Comparison of ENCODE assay signal across 20 cellular contexts in the genomic region with DNA sequence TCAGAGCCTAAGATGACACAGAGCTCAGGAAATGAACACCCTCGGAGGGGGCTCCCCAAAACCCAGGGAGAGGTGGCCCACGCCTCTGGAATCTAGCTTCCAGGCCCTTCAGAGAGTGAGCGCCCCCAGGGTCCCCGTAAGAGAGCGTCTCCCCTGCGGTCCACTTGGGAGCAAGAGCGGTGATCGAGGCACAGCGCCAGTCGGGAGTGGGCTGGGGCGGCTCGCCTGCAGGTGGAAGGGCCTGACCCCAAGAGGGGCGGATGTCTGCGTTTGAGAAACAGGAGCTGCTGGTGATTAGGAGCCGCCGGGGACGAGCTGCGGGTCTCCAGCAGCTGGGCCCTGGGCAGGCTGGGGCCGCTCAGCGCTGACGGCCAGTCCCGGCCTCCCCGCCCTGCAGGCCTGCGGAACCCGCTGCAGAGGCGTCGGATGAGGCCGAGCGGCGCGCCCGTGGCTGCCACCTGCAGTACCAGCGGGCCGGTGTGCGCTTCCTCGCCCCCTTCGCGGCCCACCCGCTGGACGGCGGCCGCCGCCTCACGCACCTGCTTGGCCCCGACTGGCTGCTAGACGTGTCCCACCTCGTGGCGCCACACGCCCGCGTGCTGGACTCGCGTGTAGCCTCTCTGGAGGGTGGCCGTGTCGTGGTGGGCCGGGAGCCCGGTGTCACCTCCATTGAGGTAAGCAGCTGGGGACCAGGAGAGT. TPM values are rescaled to one million over a fixed set of nuclear protein-coding genes. Genes with fewer than 3 reads are reported as not detected.
DNase-seq lines count a peak whose midpoint lies in the region; ATAC-seq and TF ChIP-seq lines count a peak whose summit lies in the region.
"Had no signal": no experiment of that assay in that cellular context is flagged by ENCODE, and none has a peak within 500 bp of the region (broad histone marks: within the 10 kb centered on the region; RNA-seq: fewer than 3 reads in every experiment).

No MANE protein-coding gene starts in this region.

- H3K4me3 Mint-ChIP-seq in MCF 10A (ENCODE audit: unreplicated experiment) (no peak overlapping the region), WTC11 (no peak overlapping the region), naive B cell (peak overlapping the region in 1 of 8 donors; percentile 5)

- H3K36me3 ChIP-seq in mammary epithelial cell (ENCODE audit: insufficient read depth, low read length), result peaks cover 4% of the 10 kb centered on the region
- H3K36me3 ChIP-seq in spleen, result peaks cover 0 to 36% (median 25%) of the 10 kb centered on the region in 6 donors

- peak overlapping the region; percentile 6 for H3K27ac Mint-ChIP-seq in MCF 10A (ENCODE audit: low read depth, unreplicated experiment)
- peak overlapping the region; percentile 80; the same call in 1 of the 2 replicates for H3K27ac Mint-ChIP-seq in WTC11
- H3K27ac Mint-ChIP-seq in naive B cell, result peak overlapping the region in 4 of 6 donors; percentile 3 to 82 (median 72)

- peaks cover 10% of the 10 kb centered on the region for H3K4me1 ChIP-seq in mammary epithelial cell (ENCODE audit: insufficient read depth, low read length)
- H3K4me1 ChIP-seq in spleen, result peaks cover 0 to 59% (median 28%) of the 10 kb centered on the region in 6 donors
- H3K4me1 ChIP-seq: HAP-1 had no signal

- no peak overlapping the region for H3K9ac ChIP-seq in mammary epithelial cell (ENCODE audit: insufficient read depth, low read length)

- dilution Hi-C loops in mammary epithelial cell (cut with HindIII; ENCODE audit: low sequenced_read_pairs), result loop anchor here (5.0 kb wide), 1 partner anchor 67 kb away; a partner anchor contains a TSS

- no peak overlapping the region for H3K27ac ChIP-seq in mammary epithelial cell (ENCODE audit: insufficient read depth, low read depth, low read length)
- H3K27ac ChIP-seq in spleen, result peak overlapping the region in 2 of 8 donors; percentile 76 to 78
- H3K27ac ChIP-seq: 22Rv1 had no signal

- DNase-seq in MCF 10A (ENCODE audit: unreplicated experiment), result no peak
- DNase-seq in mammary epithelial cell, result no peak
- DNase-seq in WTC11 (ENCODE audit: low spot score), result no peak
- no peak for DNase-seq in naive B cell
- DNase-seq in spleen, result peak; percentile 85
- DNase-seq in DMS 273 (lab: John Stamatoyannopoulos, UW; ENCODE audit: unreplicated experiment), result no peak
- DNase-seq in AG08396 (ENCODE audit: low spot score), result no peak
- DNase-seq: COR-L47, DMS153, GDM1, KBM-7, NCI-H1417, NCI-H187, NCI-H2107, NCI-H510A treated with DMSO at 0.1 percent for 48 hours, NCI-H82 had no signal

- CTCF ChIA-PET in MCF 10A (lab: Yijun Ruan, JAX), result interaction anchor here (0.6 to 1.2 kb wide), 3 partner anchors 35 to 650 kb away, joined by 3 read pairs; no protein-coding TSS in a partner anchor
- CTCF ChIA-PET in mammary epithelial cell (lab: Charles Lee; ENCODE audit: low non-redundant PET), result no interaction called here
- CTCF ChIA-PET in WTC11 (lab: Charles Lee), result no interaction called here

- no peak for TF ChIP-seq POLR2A in spleen (IDR thresholded peaks at IDR 0.05)

- H3K9me3 ChIP-seq in mammary epithelial cell (replicated peaks; ENCODE audit: insufficient read depth, low read length) (no peaks in the 10 kb centered on the region), spleen (no peaks in the 10 kb centered on the region)
- H3K9me3 ChIP-seq: HAP-1 had no signal

- H3K36me3 Mint-ChIP-seq in MCF 10A (ENCODE audit: insufficient read depth, unreplicated experiment) (peaks cover 6% of the 10 kb centered on the region), WTC11 (peaks cover 18% of the 10 kb centered on the region), naive B cell (peaks cover 4 to 14% of the 10 kb centered on the region in 2 donors)

- H3K27me3 ChIP-seq in mammary epithelial cell (ENCODE audit: insufficient read depth, low read length) (no peaks in the 10 kb centered on the region), spleen (replicated peaks in 1 of 7) (no peaks in the 10 kb centered on the region)

- no peaks in the 10 kb centered on the region for H3K79me2 ChIP-seq in mammary epithelial cell (ENCODE audit: insufficient read depth, low read length)

- H2AFZ ChIP-seq in mammary epithelial cell (ENCODE audit: low read depth, low read length), result no peak overlapping the region

- intact Hi-C loops in MCF 10A (cut with micrococcal nuclease) (no loop called here), mammary epithelial cell (cut with micrococcal nuclease) (no loop called here), spleen (cut with DNase I; ENCODE audit: low total_unique reads) (no loop called here)

- in situ Hi-C loops in mammary epithelial cell (cut with MboI; ENCODE audit: low sequenced_read_pairs in 2 of 2), result no loop called here

- H3K9me3 Mint-ChIP-seq in MCF 10A (ENCODE audit: unreplicated experiment) (no peaks in the 10 kb centered on the region), WTC11 (no peaks in the 10 kb centered on the region), naive B cell (peaks cover 0 to 2% (median 0%) of the 10 kb centered on the region in 7 donors)

- H3K4me2 ChIP-seq in mammary epithelial cell (ENCODE audit: insufficient read depth, low read depth, low read length), result no peak overlapping the region

- H4K20me1 ChIP-seq in mammary epithelial cell (ENCODE audit: insufficient read depth, low read length), result no peaks in the 10 kb centered on the region

- TF ChIP-seq CTCF in MCF 10A (IDR thresholded peaks at IDR 0.05; ENCODE audit: unreplicated experiment) (no peak), mammary epithelial cell (conservative IDR thresholded peaks at IDR 0.05 in 1 of 2, IDR thresholded peaks at IDR 0.05 in 1 of 2; ENCODE audit: extremely low read depth in 1 of 2, insufficient read depth in 1 of 2, low read depth in 1 of 2, low read length in 2 of 2) (no peak), WTC11 (IDR thresholded peaks at IDR 0.05) (no peak), spleen (IDR thresholded peaks at IDR 0.05 in 8 of 11, conservative IDR thresholded peaks at IDR 0.05 in 3 of 11) (no peak)

- WGBS in mammary epithelial cell (ENCODE audit: low coverage, missing lambda C conversion rate), result 90% methylated on average over 10 of the region's 57 CpGs
- 86 to 93% (median 93%) methylated on average over 42 to 57 of the region's 57 CpGs for WGBS in spleen, 5 donors

- H3K4me3 ChIP-seq in mammary epithelial cell (replicated peaks in 1 of 3; ENCODE audit: insufficient read depth in 1 of 3, low read depth in 2 of 3, low read length in 3 of 3) (no peak overlapping the region), spleen (no peak overlapping the region)
- H3K4me3 ChIP-seq: HAP-1 had no signal

- BruUV-seq in MCF 10A (replicated peaks; lab: Mats Ljungman, UMichigan), result no TSS peak
- no TSS peak for BruUV-seq in mammary epithelial cell (replicated peaks; lab: Mats Ljungman, UMichigan)

- POLR2A ChIA-PET in MCF 10A (lab: Yijun Ruan, JAX) (no interaction called here), WTC11 (lab: Charles Lee) (no interaction called here)

- ATAC-seq in WTC11 (no peak; the same call in 1 of the 2 replicates), naive B cell (ENCODE audit: low read depth in 2 of 2) (no peak), GM21825 (IDR thresholded peaks at IDR 0.05; ENCODE audit: unreplicated experiment) (no peak)

- H3K27me3 Mint-ChIP-seq in MCF 10A (ENCODE audit: insufficient read depth, unreplicated experiment) (peaks cover 5% of the 10 kb centered on the region), WTC11 (ENCODE audit: low read depth) (no peaks in the 10 kb centered on the region), naive B cell (no peaks in the 10 kb centered on the region)

- H3K4me1 Mint-ChIP-seq in MCF 10A (ENCODE audit: insufficient read depth, unreplicated experiment) (no peaks in the 10 kb centered on the region), WTC11 (no peaks in the 10 kb centered on the region), naive B cell (peaks cover 31 to 62% (median 45%) of the 10 kb centered on the region in 3 donors)

TF ChIP-seq in WTC11, 78 proteins besides CTCF, POLR2A, EP300 and RAD21 (continues in another document):
- TF ChIP-seq ZNF671 (CRISPR knock-in tag; IDR thresholded peaks at IDR 0.05), result no peak
- no peak for TF ChIP-seq GRHL2 (CRISPR knock-in tag; IDR thresholded peaks at IDR 0.05; ENCODE audit: insufficient replicate concordance, severe bottlenecking)

RNA-seq across cellular contexts. Expression of a gene that starts 10.0 kb away (rescaled TPM):
- total RNA-seq in MCF 10A (2022) (20.5 and 22.5 TPM in 2 replicates), mammary epithelial cell (100 to 1,000 TPM in 1 of 2 donors, 10 to 100 TPM in 1; 48.7 to 114 TPM), WTC11 (2021) (110 to 114 TPM (median 114 TPM) in 3 replicates), spleen (10 to 100 TPM in 4 of 7 donors, 1 to 10 TPM in 3; 5.6 to 15.6 (median 13.0) TPM)
- polyA plus RNA-seq in mammary epithelial cell (32.0 TPM), naive B cell (ENCODE audit: low read depth in 6 of 6) (1 to 10 TPM in 1 of 6 donors, under 1 TPM in 3, not detected in 2; 0.23 to 1.2 (median 0.40) TPM), spleen (10 to 100 TPM in 1 of 3 donors, 1 to 10 TPM in 2; 5.7 to 11.4 (median 7.1) TPM)
- 16.7 TPM for polyA minus RNA-seq in mammary epithelial cell

RNA-seq across cellular contexts. Expression of a gene that starts 17.7 kb away (rescaled TPM):
- not detected in 2 replicates for total RNA-seq in MCF 10A (2022)
- total RNA-seq in mammary epithelial cell, result under 1 TPM; 0.16 to 0.17 TPM
- 0.07 TPM for polyA plus RNA-seq in mammary epithelial cell
- polyA minus RNA-seq in mammary epithelial cell, result not detected
- 10.2 to 12.1 TPM (median 11.5 TPM) in 3 replicates for total RNA-seq in WTC11 (2021)
- polyA plus RNA-seq in naive B cell (ENCODE audit: low read depth in 6 of 6), result 10 to 100 TPM in 5 of 6 donors, 1 to 10 TPM in 1; 7.0 to 18.1 (median 15.9) TPM
- total RNA-seq in spleen, result 100 to 1,000 TPM in 4 of 7 donors, 10 to 100 TPM in 3; 62.9 to 133 (median 114) TPM
- 100 to 1,000 TPM in 2 of 3 donors, 10 to 100 TPM in 1; 83.8 to 139 (median 115) TPM for polyA plus RNA-seq in spleen

RNA-seq across cellular contexts. Expression of a gene that starts 20.3 kb away (rescaled TPM):
- total RNA-seq in MCF 10A (2022) (39.5 and 45.8 TPM in 2 replicates), mammary epithelial cell (10 to 100 TPM; 19.8 to 44.9 TPM), WTC11 (2021) (24.1 to 26.8 TPM (median 25.1 TPM) in 3 replicates), spleen (100 to 1,000 TPM in 6 of 7 donors, 10 to 100 TPM in 1; 82.1 to 125 (median 109) TPM)
- polyA plus RNA-seq in mammary epithelial cell (35.0 TPM), naive B cell (ENCODE audit: low read depth in 6 of 6) (100 to 1,000 TPM; 286 to 521 (median 315) TPM), spleen (10 to 100 TPM; 53.6 to 84.7 (median 84.5) TPM)
- polyA minus RNA-seq in mammary epithelial cell, result 50.8 TPM

RNA-seq across cellular contexts. Expression of a gene that starts 27.9 kb away (rescaled TPM):
- total RNA-seq in MCF 10A (2022) (99.0 and 115 TPM in 2 replicates), mammary epithelial cell (10 to 100 TPM; 70.0 to 93.2 TPM), WTC11 (2021) (103 to 116 TPM (median 105 TPM) in 3 replicates), spleen (10 to 100 TPM; 58.7 to 81.1 (median 73.4) TPM)
- polyA plus RNA-seq in mammary epithelial cell (93.7 TPM), naive B cell (ENCODE audit: low read depth in 6 of 6) (10 to 100 TPM in 5 of 6 donors, 1 to 10 TPM in 1; 5.6 to 19.3 (median 15.6) TPM), spleen (10 to 100 TPM; 65.2 to 76.7 (median 66.4) TPM)
- polyA minus RNA-seq in mammary epithelial cell, result 96.3 TPM

RNA-seq across cellular contexts. Expression of a gene that starts 37.2 kb away (rescaled TPM):
- total RNA-seq in MCF 10A (2022) (not detected in 2 replicates), mammary epithelial cell (not detected), WTC11 (2021) (0.53 to 1.0 TPM (median 0.73 TPM) in 3 replicates), spleen (10 to 100 TPM; 13.4 to 47.6 (median 31.4) TPM)
- polyA plus RNA-seq in mammary epithelial cell (not detected), naive B cell (ENCODE audit: low read depth in 6 of 6) (10 to 100 TPM in 4 of 6 donors, 1 to 10 TPM in 2; 6.4 to 25.2 (median 10.8) TPM), spleen (10 to 100 TPM; 10.9 to 21.8 (median 20.3) TPM)
- polyA minus RNA-seq in mammary epithelial cell, result not detected
- total RNA-seq: SK-MEL-5 had no signal

Comparison
In these comparisons a context has a peak if more than half of its experiments do, and no peak if none do; other contexts are left out.
1. H3K27ac Mint-ChIP-seq: peak in every context shown above with its lines; median percentile 80 in WTC11; 72 in naive B cell; 6 in MCF 10A.